Comparison of ENCODE assay signal across 8 cellular contexts in the genomic region with DNA sequence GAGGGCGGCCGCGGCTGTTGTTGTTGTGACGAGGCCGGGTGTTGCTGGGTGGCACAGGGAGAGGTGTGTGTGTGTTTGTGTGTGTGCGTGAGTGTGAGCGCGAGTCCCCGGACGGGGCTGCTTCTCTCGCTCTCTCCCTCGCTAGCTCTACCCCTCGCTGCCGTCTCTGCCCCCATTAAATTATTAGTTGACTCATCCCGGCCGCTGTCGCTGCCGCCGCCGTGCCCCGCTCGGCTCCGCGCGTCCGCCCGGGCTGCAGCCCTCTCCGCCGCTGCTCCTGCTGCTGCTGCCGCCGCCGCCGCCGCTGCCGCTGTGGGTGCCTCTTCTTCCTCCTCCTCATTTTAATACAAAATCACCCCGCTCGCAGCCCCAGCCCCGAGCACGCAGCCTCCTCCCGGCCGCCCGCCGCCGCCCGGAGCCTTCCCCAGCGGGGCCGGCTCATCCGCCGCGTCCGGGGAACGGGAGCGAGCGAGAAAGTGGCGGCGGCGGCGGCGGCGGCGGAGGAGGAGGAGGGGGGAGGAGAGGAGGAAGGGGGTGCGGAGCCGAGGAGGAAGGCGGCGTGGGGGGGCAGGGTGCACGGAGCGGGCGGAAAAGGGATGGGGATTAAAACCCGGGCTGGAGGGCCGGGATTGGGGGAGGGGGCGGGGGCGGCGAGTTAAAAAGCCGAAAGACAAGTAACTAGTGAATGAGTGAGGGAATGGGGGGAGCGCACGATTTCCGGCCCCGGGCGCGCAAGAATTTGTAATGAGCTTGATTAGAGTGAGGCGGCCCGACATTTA. TPM values are rescaled to one million over a fixed set of nuclear protein-coding genes. Genes with fewer than 3 reads are reported as not detected.
DNase-seq lines count a peak whose midpoint lies in the region; ATAC-seq and TF ChIP-seq lines count a peak whose summit lies in the region.

A gene (minus strand): TSS at position 478 of the 779 bp plus-strand sequence. CDS start 4,372 bp downstream, outside the sequence.

- peaks cover 55% of the 10 kb centered on the region for H3K4me1 ChIP-seq in CD4-positive, CD25-positive, alpha-beta regulatory T cell (ENCODE audit: control insufficient read depth, insufficient read depth, low read length, poor library complexity, severe bottlenecking)
- H3K4me1 ChIP-seq in IMR-90 (ENCODE audit: control insufficient read depth, insufficient read depth, low read length) (no peaks in the 10 kb centered on the region; the same call in 1 of the 2 replicates), parathyroid adenoma (peaks cover 7% of the 10 kb centered on the region)

- peaks cover 3% of the 10 kb centered on the region for H3K27me3 ChIP-seq in CD4-positive, CD25-positive, alpha-beta regulatory T cell (ENCODE audit: control insufficient read depth, insufficient read depth, low read length)
- H3K27me3 ChIP-seq in IMR-90 (ENCODE audit: control insufficient read depth, insufficient read depth, low read length) (peaks cover 9% of the 10 kb centered on the region), parathyroid adenoma (ENCODE audit: control insufficient read depth, insufficient read depth, low read length) (no peaks in the 10 kb centered on the region)

- H4K91ac ChIP-seq in IMR-90 (ENCODE audit: insufficient read depth, low read depth, low read length) = no peak within 1 kb of the TSS

- peak within 1 kb of the TSS; percentile 93 to 100 (median 95) for H3K27ac Mint-ChIP-seq in CD4-positive, CD25-positive, alpha-beta regulatory T cell

- ATAC-seq in CD4-positive, CD25-positive, alpha-beta regulatory T cell (ENCODE audit: low read depth in 2 of 2) = peak; percentile 50 to 52
- peak; percentile 51 for ATAC-seq in GM21390 (IDR thresholded peaks at IDR 0.05; ENCODE audit: unreplicated experiment)
- ATAC-seq in IMR-90 (ENCODE audit: low read depth) = peak; percentile 77

- no peak for TF ChIP-seq POLR2A in IMR-90 (IDR thresholded peaks at IDR 0.05; ENCODE audit: low read depth, low read length)

- H3K4me1 Mint-ChIP-seq in CD4-positive, CD25-positive, alpha-beta regulatory T cell = peaks cover 25 to 72% (median 52%) of the 10 kb centered on the region in 4 donors

- no peaks in the 10 kb centered on the region for H3K79me1 ChIP-seq in IMR-90 (ENCODE audit: low read depth in 1 of 2, low read length in 2 of 2)

- H2BK20ac ChIP-seq in IMR-90 (ENCODE audit: low read depth, low read length) = no peak within 1 kb of the TSS

- peaks cover 4% of the 10 kb centered on the region for H3K79me2 ChIP-seq in parathyroid adenoma

- peak within 1 kb of the TSS; percentile 69 for H3K9ac ChIP-seq in IMR-90 (ENCODE audit: low read depth, low read length)
- H3K9ac ChIP-seq in parathyroid adenoma = peak within 1 kb of the TSS; percentile 54

- in situ Hi-C loops in IMR-90 (cut with MboI; ENCODE audit: low sequenced_read_pairs) = no loop called here

- H2AFZ ChIP-seq in IMR-90 (replicated peaks; ENCODE audit: low read length, poor library complexity) (peak within 1 kb of the TSS; percentile 92), parathyroid adenoma (peak within 1 kb of the TSS; percentile 92)

- BruUV-seq in IMR-90 (replicated peaks; lab: Mats Ljungman, UMichigan) = no TSS peak

- no peak for TF ChIP-seq CTCF in IMR-90 (conservative IDR thresholded peaks at IDR 0.05; ENCODE audit: low read depth, low read length)
- no peak for TF ChIP-seq CTCF in parathyroid adenoma (IDR thresholded peaks at IDR 0.05)

- H3K27me3 Mint-ChIP-seq in CD4-positive, CD25-positive, alpha-beta regulatory T cell = peaks cover 31% of the 10 kb centered on the region

- H3K4me3 Mint-ChIP-seq in CD4-positive, CD25-positive, alpha-beta regulatory T cell = peak within 1 kb of the TSS; percentile 92 to 98 (median 94)

- 0% methylated on average over 9 of the region's 82 CpGs; no CpG with 5 or more reads in 1 of the 2 experiments for WGBS in IMR-90 (ENCODE audit: extremely low coverage in 2 of 2, insufficient read length in 1 of 2), 2 experiments
- WGBS in adipose tissue, 3 donors = 1% methylated on average over 72 to 82 of the region's 82 CpGs

- H2AK5ac ChIP-seq in IMR-90 (ENCODE audit: low read depth, low read length) = no peak within 1 kb of the TSS

- H3K56ac ChIP-seq in IMR-90 (ENCODE audit: extremely low read depth, insufficient read depth, low read length) = no peak within 1 kb of the TSS

- no peak within 1 kb of the TSS for H3K14ac ChIP-seq in IMR-90 (replicated peaks; ENCODE audit: low read depth, low read length)

- peak within 1 kb of the TSS; percentile 52 for H2AK9ac ChIP-seq in IMR-90 (replicated peaks; ENCODE audit: low read depth, low read length, poor library complexity)

- H3K9me3 ChIP-seq in CD4-positive, CD25-positive, alpha-beta regulatory T cell (ENCODE audit: control insufficient read depth in 2 of 2, low read length in 2 of 2) = no peaks in the 10 kb centered on the region
- H3K9me3 ChIP-seq in IMR-90 (ENCODE audit: control insufficient read depth, insufficient read depth, low read length) (no peaks in the 10 kb centered on the region), parathyroid adenoma (ENCODE audit: control insufficient read depth, low read length) (no peaks in the 10 kb centered on the region)

- no peak for TF ChIP-seq RAD21 in IMR-90 (IDR thresholded peaks at IDR 0.05; ENCODE audit: low read length)

- no peak within 1 kb of the TSS for H2BK15ac ChIP-seq in IMR-90 (ENCODE audit: low read depth, low read length)

- peak within 1 kb of the TSS; percentile 60 for H3K23ac ChIP-seq in IMR-90 (ENCODE audit: low read depth, low read length)

- no peak within 1 kb of the TSS for H3K4ac ChIP-seq in IMR-90 (ENCODE audit: low read depth, low read length)

- no peak within 1 kb of the TSS for H2BK120ac ChIP-seq in IMR-90 (ENCODE audit: low read depth, low read length)

- CTCF ChIA-PET in IMR-90 (lab: Yijun Ruan, JAX) = no interaction called here

- H4K8ac ChIP-seq in IMR-90 (ENCODE audit: low read depth in 2 of 2, low read length in 2 of 2) = no peak within 1 kb of the TSS; a peak in 1 of 4 replicates

- H3K27ac ChIP-seq in CD4-positive, CD25-positive, alpha-beta regulatory T cell (ENCODE audit: insufficient read depth, low read length, poor library complexity, severe bottlenecking) = peak within 1 kb of the TSS; percentile 79
- H3K27ac ChIP-seq in IMR-90 (ENCODE audit: insufficient read depth, low read length) = peak within 1 kb of the TSS; percentile 2; the same call in 1 of the 2 replicates
- no peak within 1 kb of the TSS for H3K27ac ChIP-seq in adipose tissue (ENCODE audit: low read depth, low read length)
- H3K27ac ChIP-seq in parathyroid adenoma = peak within 1 kb of the TSS; percentile 75

- no peak within 1 kb of the TSS; the same call in 1 of the 2 replicates for H3K18ac ChIP-seq in IMR-90 (ENCODE audit: low read depth, low read length)

- intact Hi-C loops in IMR-90 (cut with micrococcal nuclease) = no loop called here
- intact Hi-C loops in cardiac septum (cut with DNase I) = loop anchor here (2.0 kb wide), 1 partner anchor 20 kb away; no protein-coding TSS in a partner anchor

- H3K36me3 ChIP-seq in CD4-positive, CD25-positive, alpha-beta regulatory T cell (ENCODE audit: control insufficient read depth, insufficient read depth, low read length) = peaks cover 6% of the 10 kb centered on the region
- no peaks in the 10 kb centered on the region for H3K36me3 ChIP-seq in IMR-90 (ENCODE audit: control insufficient read depth, insufficient read depth, low read length)
- H3K36me3 ChIP-seq in parathyroid adenoma (ENCODE audit: control insufficient read depth, insufficient read depth, low read length) = no peaks in the 10 kb centered on the region

- peaks cover 0 to 2% (median 0%) of the 10 kb centered on the region in 7 donors for H3K9me3 Mint-ChIP-seq in CD4-positive, CD25-positive, alpha-beta regulatory T cell

- POLR2A ChIA-PET in IMR-90 (lab: Charles Lee; ENCODE audit: unreplicated experiment) = no interaction called here

- H2BK5ac ChIP-seq in IMR-90 (ENCODE audit: low read depth, low read length, poor library complexity, severe bottlenecking) = no peak within 1 kb of the TSS

- H3K4me3 ChIP-seq in CD4-positive, CD25-positive, alpha-beta regulatory T cell (ENCODE audit: low read depth, low read length) = peak within 1 kb of the TSS; percentile 93
- peak within 1 kb of the TSS; percentile 84 for H3K4me3 ChIP-seq in IMR-90 (ENCODE audit: insufficient read depth, low read depth, low read length)
- peak within 1 kb of the TSS; percentile 82 for H3K4me3 ChIP-seq in parathyroid adenoma (ENCODE audit: low read depth, low read length)

- H3K36me3 Mint-ChIP-seq in CD4-positive, CD25-positive, alpha-beta regulatory T cell = peaks cover 8% of the 10 kb centered on the region

- no peaks in the 10 kb centered on the region for H4K20me1 ChIP-seq in IMR-90 (ENCODE audit: insufficient read depth, low read length)

- no peaks in the 10 kb centered on the region for H3K9me1 ChIP-seq in IMR-90 (ENCODE audit: insufficient read depth, low read length)

- peak; percentile 53 to 77 (median 65) for DNase-seq in CD4-positive, CD25-positive, alpha-beta regulatory T cell
- peak; percentile 34 for DNase-seq in IMR-90
- peak; percentile 20 to 35 for DNase-seq in SW 1271 (lab: John Stamatoyannopoulos, UW)
- peak; percentile 93 for DNase-seq in cardiac septum (ENCODE audit: low spot score)
- DNase-seq in hepatic stellate cell (ENCODE audit: low spot score) = no peak

- dilution Hi-C loops in IMR-90 (cut with HindIII; ENCODE audit: low sequenced_read_pairs, unreplicated experiment) = no loop called here

- H3K4me2 ChIP-seq in IMR-90 (ENCODE audit: low read depth, low read length) (peak within 1 kb of the TSS; percentile 97), parathyroid adenoma (ENCODE audit: low read length) (peak within 1 kb of the TSS; percentile 91)

- no peak within 1 kb of the TSS for H4K5ac ChIP-seq in IMR-90 (ENCODE audit: low read depth, low read length)

TF ChIP-seq in IMR-90, 13 proteins besides CTCF, POLR2A, EP300 and RAD21 (continues in another document):
- TF ChIP-seq, protein P1, sequence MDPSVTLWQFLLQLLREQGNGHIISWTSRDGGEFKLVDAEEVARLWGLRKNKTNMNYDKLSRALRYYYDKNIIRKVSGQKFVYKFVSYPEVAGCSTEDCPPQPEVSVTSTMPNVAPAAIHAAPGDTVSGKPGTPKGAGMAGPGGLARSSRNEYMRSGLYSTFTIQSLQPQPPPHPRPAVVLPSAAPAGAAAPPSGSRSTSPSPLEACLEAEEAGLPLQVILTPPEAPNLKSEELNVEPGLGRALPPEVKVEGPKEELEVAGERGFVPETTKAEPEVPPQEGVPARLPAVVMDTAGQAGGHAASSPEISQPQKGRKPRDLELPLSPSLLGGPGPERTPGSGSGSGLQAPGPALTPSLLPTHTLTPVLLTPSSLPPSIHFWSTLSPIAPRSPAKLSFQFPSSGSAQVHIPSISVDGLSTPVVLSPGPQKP (IDR thresholded peaks at IDR 0.05; ENCODE audit: borderline replicate concordance, low read depth, low read length) = no peak
- TF ChIP-seq MAZ (IDR thresholded peaks at IDR 0.05; ENCODE audit: borderline replicate concordance, low read depth, low read length) = peak; percentile 62; the same call in 1 of the 2 replicates

RNA-seq across cellular contexts. Expression of the gene that starts here (rescaled TPM):
- total RNA-seq in CD4-positive, CD25-positive, alpha-beta regulatory T cell = 121 TPM
- 10 to 100 TPM; 31.8 to 75.9 (median 52.8) TPM for polyA plus RNA-seq in CD4-positive, CD25-positive, alpha-beta regulatory T cell
- total RNA-seq in IMR-90 (2012; rRNA removed) (5.3 and 7.5 TPM in 2 replicates), cardiac septum (56.9 TPM)
- polyA plus RNA-seq in IMR-90 (2012; rRNA removed) (7.3 and 10.7 TPM in 2 replicates), adipose tissue (10 to 100 TPM in 2 of 3 donors, 1 to 10 TPM in 1; 5.3 to 14.6 (median 13.8) TPM)
- 2.4 and 2.9 TPM in 2 replicates for polyA plus RNA-seq in IMR-90 (2012; cell fraction: cytosol; rRNA removed)
- polyA plus RNA-seq in IMR-90 (2012; cell fraction: nucleus; rRNA removed; ENCODE audit: low replicate concordance) = 6.0 and 29.4 TPM in 2 replicates
